8 cellular contexts compared by ENCODE assay signal in genomic region chr12:124655317-124656213, GRCh38.
DNase-seq lines count a peak whose midpoint lies in the region; ATAC-seq and TF ChIP-seq lines count a peak whose summit lies in the region.

No MANE protein-coding gene starts in this region.

- peaks cover 1% of the 10 kb centered on the region for H3K27me3 Mint-ChIP-seq in endothelial cell (ENCODE audit: unreplicated experiment)

- no peak overlapping the region for H3K4me3 Mint-ChIP-seq in endothelial cell (ENCODE audit: unreplicated experiment)

- H3K9me3 ChIP-seq in lung (ENCODE audit: control insufficient read depth in 2 of 2, insufficient read depth in 1 of 2, low read length in 1 of 2) (peaks cover 0 to 1% of the 10 kb centered on the region in 2 donors), upper lobe of left lung (no peaks in the 10 kb centered on the region)

- no peaks in the 10 kb centered on the region for H3K4me1 Mint-ChIP-seq in endothelial cell (ENCODE audit: unreplicated experiment)

- H3K27me3 ChIP-seq in lung (ENCODE audit: control insufficient read depth, insufficient read depth) (no peaks in the 10 kb centered on the region), upper lobe of left lung (no peaks in the 10 kb centered on the region)

- H3K27ac ChIP-seq in cingulate gyrus (ENCODE audit: low read depth, low read length) (peak overlapping the region; percentile 93), lung (ENCODE audit: low read depth in 1 of 2, low read length in 1 of 2) (peak overlapping the region; percentile 68 to 86), upper lobe of left lung (peak overlapping the region; percentile 62 to 92 (median 78))

- TF ChIP-seq EP300 in upper lobe of left lung (IDR thresholded peaks at IDR 0.05) = no peak

- H3K36me3 Mint-ChIP-seq in endothelial cell (ENCODE audit: low read depth, unreplicated experiment) = no peaks in the 10 kb centered on the region

- peaks cover 2% of the 10 kb centered on the region for H3K9me3 Mint-ChIP-seq in endothelial cell (ENCODE audit: unreplicated experiment)

- H3K4me3 ChIP-seq in lung = no peak overlapping the region
- H3K4me3 ChIP-seq in upper lobe of left lung = peak overlapping the region in 2 of 4 donors; percentile 4 to 29

- ATAC-seq in lung (ENCODE audit: insufficient read depth, low FRiP score) = peak; percentile 60
- ATAC-seq in upper lobe of left lung (ENCODE audit: low FRiP score in 2 of 2) = peak; percentile 76 to 83
- ATAC-seq in GM18867 (IDR thresholded peaks at IDR 0.05; ENCODE audit: unreplicated experiment) = no peak
- ATAC-seq in GM18907 (IDR thresholded peaks at IDR 0.05; ENCODE audit: unreplicated experiment) = no peak

- DNase-seq in DMS153 treated with DMSO at 0.1 percent for 48 hours (lab: John Stamatoyannopoulos, UW; ENCODE audit: unreplicated experiment) = peak; percentile 33
- peak; percentile 63 for DNase-seq in NCI-H345 (lab: John Stamatoyannopoulos, UW)
- peak; percentile 61 for DNase-seq in lung (ENCODE audit: low spot score)
- DNase-seq in upper lobe of left lung = peak in 1 of 2 donors; percentile 87
- no peak for DNase-seq in endothelial cell (ENCODE audit: low spot score)

- H3K27ac Mint-ChIP-seq in endothelial cell (ENCODE audit: unreplicated experiment) = no peak overlapping the region

- no peaks in the 10 kb centered on the region for H3K36me3 ChIP-seq in lung (ENCODE audit: control insufficient read depth in 2 of 2, insufficient read depth in 2 of 2, low read length in 2 of 2)
- no peaks in the 10 kb centered on the region for H3K36me3 ChIP-seq in upper lobe of left lung

- H3K4me1 ChIP-seq in lung (ENCODE audit: control insufficient read depth in 2 of 2, insufficient read depth in 2 of 2, low read length in 2 of 2) = peaks cover 11% of the 10 kb centered on the region in 2 donors
- peaks cover 24 to 46% (median 32%) of the 10 kb centered on the region in 4 donors for H3K4me1 ChIP-seq in upper lobe of left lung

- TF ChIP-seq POLR2A in upper lobe of left lung (IDR thresholded peaks at IDR 0.05) = peak in 1 of 4 donors; percentile 16

- TF ChIP-seq CTCF in lung (IDR thresholded peaks at IDR 0.05; ENCODE audit: control extremely low read depth, extremely low read depth) (no peak), upper lobe of left lung (IDR thresholded peaks at IDR 0.05) (no peak), endothelial cell (IDR thresholded peaks at IDR 0.05; ENCODE audit: unreplicated experiment) (no peak)

- WGBS in lung, 2 donors = 23 to 30% methylated on average over 27 of the region's 27 CpGs
- 37 to 53% methylated on average over 16 to 27 of the region's 27 CpGs for WGBS in upper lobe of left lung, 2 donors

Comparison
In these comparisons a context has a peak if more than half of its experiments do, and no peak if none do; other contexts are left out.
1. ATAC-seq: peak in lung (single experiment) and upper lobe of left lung (2 of 2); none in GM18867 (single experiment) and GM18907 (single experiment).
2. Peak in every context shown above with its lines, with median percentiles within 50 percentile points of each other: H3K27ac ChIP-seq.